1 cellular context compared by ENCODE assay signal in genomic region chr1:220353229-220354012, GRCh38.
TF ChIP-seq lines count a peak whose summit lies in the region.

No MANE protein-coding gene starts in this region.

TF ChIP-seq in GM12878, 131 proteins besides CTCF, POLR2A, EP300 and RAD21:
- TF ChIP-seq ZBTB4 (CRISPR knock-in tag; IDR thresholded peaks at IDR 0.05) (no peak), MLLT1 (IDR thresholded peaks at IDR 0.05) (no peak), CHD4 (IDR thresholded peaks at IDR 0.05) (no peak), TBL1XR1 (IDR thresholded peaks at IDR 0.05; ENCODE audit: low read depth, low read length) (no peak), CHD2 (IDR thresholded peaks at IDR 0.05; ENCODE audit: borderline replicate concordance, low read depth, low read length) (no peak), RCOR1 (conservative IDR thresholded peaks at IDR 0.05; ENCODE audit: low read depth, low read length) (no peak), TCF12 (IDR thresholded peaks at IDR 0.05; ENCODE audit: low read depth, low read length) (no peak), E2F8 (IDR thresholded peaks at IDR 0.05; ENCODE audit: low read depth, partially characterized antibody) (no peak), PAX8 (IDR thresholded peaks at IDR 0.05) (no peak), ZNF592 (IDR thresholded peaks at IDR 0.05) (no peak), FOXK2 (IDR thresholded peaks at IDR 0.05) (no peak), POU2F2 (IDR thresholded peaks at IDR 0.05; ENCODE audit: borderline replicate concordance, low read depth, low read length) (no peak)
